ENCODE assay signal across 1 cellular context in genomic region chr3:61882253-61882652, GRCh38.
TF ChIP-seq lines count a peak whose summit lies in the region.

No MANE protein-coding gene starts in this region.

TF ChIP-seq in SK-N-SH, 30 proteins besides CTCF, POLR2A, EP300 and RAD21 (continued from another document):
- no peak for TF ChIP-seq USF1 (IDR thresholded peaks at IDR 0.05; ENCODE audit: borderline replicate concordance, low read depth)
- TF ChIP-seq JUND (IDR thresholded peaks at IDR 0.05): peak; percentile 10; the same call in 1 of the 2 replicates
- no peak for TF ChIP-seq ZBTB33 (IDR thresholded peaks at IDR 0.05; ENCODE audit: borderline replicate concordance, low read depth)
- TF ChIP-seq GABPA (IDR thresholded peaks at IDR 0.05; ENCODE audit: low read depth): no peak
- TF ChIP-seq FOXM1 (IDR thresholded peaks at IDR 0.05; ENCODE audit: low read depth): no peak
- no peak for TF ChIP-seq TEAD4 (IDR thresholded peaks at IDR 0.05; ENCODE audit: borderline replicate concordance, insufficient read depth)
- no peak for TF ChIP-seq USF2 (IDR thresholded peaks at IDR 0.05; ENCODE audit: borderline replicate concordance, low read depth, low read length)
- no peak for TF ChIP-seq RXRA (IDR thresholded peaks at IDR 0.05; ENCODE audit: borderline replicate concordance, low read depth)
- no peak for TF ChIP-seq EZH2phosphoT487 (IDR thresholded peaks at IDR 0.05; ENCODE audit: borderline replicate concordance, low read depth)
- no peak for TF ChIP-seq RFX5 (IDR thresholded peaks at IDR 0.05; ENCODE audit: low read length)
- TF ChIP-seq REST (IDR thresholded peaks at IDR 0.05; ENCODE audit: low read depth, low read length): no peak
- no peak for TF ChIP-seq RCOR1 (IDR thresholded peaks at IDR 0.05; ENCODE audit: low read length)
- no peak for TF ChIP-seq MEF2A (IDR thresholded peaks at IDR 0.05; ENCODE audit: borderline replicate concordance, low read depth)
- TF ChIP-seq PBX3 (IDR thresholded peaks at IDR 0.05): peak; percentile 68
- TF ChIP-seq SMC3 (IDR thresholded peaks at IDR 0.05; ENCODE audit: low read depth, low read length): no peak
- TF ChIP-seq YY1 (IDR thresholded peaks at IDR 0.05; ENCODE audit: low read depth): no peak
TF ChIP-seq in SK-N-SH: peak in this region for 3.
